Comparison of ENCODE assay signal across 2 cellular contexts in the genomic region with DNA sequence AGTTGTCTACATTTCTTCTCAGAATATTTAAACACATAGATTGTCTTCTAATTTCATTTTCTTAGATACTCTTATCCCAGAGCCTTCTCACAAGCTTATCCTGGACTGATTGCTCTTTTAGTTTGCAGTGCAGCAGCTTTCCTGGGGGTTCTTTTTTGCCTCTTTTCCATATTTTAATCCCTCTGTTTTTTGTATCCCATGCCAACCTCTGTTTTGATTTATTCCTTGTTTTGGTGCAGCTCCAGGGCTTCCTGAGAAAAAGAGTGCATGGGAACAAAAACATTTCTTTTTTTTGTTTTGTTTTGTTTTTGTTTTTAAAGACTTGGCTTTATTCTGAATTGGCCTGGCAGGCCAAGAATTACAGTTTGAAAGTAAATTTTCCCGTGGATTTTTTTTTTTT.
TF ChIP-seq lines count a peak whose summit lies in the region.

No MANE protein-coding gene starts in this region.

TF ChIP-seq in HEK293, 187 proteins besides CTCF, POLR2A, EP300 and RAD21 (continued from another document):
- TF ChIP-seq, protein P1, sequence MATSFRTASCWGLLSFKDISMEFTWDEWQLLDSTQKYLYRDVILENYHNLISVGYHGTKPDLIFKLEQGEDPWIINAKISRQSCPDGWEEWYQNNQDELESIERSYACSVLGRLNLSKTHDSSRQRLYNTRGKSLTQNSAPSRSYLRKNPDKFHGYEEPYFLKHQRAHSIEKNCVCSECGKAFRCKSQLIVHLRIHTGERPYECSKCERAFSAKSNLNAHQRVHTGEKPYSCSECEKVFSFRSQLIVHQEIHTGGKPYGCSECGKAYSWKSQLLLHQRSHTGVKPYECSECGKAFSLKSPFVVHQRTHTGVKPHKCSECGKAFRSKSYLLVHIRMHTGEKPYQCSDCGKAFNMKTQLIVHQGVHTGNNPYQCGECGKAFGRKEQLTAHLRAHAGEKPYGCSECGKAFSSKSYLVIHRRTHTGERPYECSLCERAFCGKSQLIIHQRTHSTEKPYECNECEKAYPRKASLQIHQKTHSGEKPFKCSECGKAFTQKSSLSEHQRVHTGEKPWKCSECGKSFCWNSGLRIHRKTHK (tag by site-specific recombination; IDR thresholded peaks at IDR 0.05), result no peak
- TF ChIP-seq ZNF37A (tag by site-specific recombination; IDR thresholded peaks at IDR 0.05) (no peak), ZNF791 (tag by site-specific recombination; IDR thresholded peaks at IDR 0.05) (no peak)

TF ChIP-seq in endothelial cell of umbilical vein, 7 proteins besides CTCF, POLR2A, EP300 and RAD21 (continued from another document):
- no peak for TF ChIP-seq EZH2 (IDR thresholded peaks at IDR 0.05; ENCODE audit: borderline replicate concordance, low read depth, low read length, severe bottlenecking)
